In genomic region chr6:7572213-7572943, GRCh38 we compare ENCODE assay signal across 26 cellular contexts. TPM values are rescaled to one million over a fixed set of nuclear protein-coding genes. Genes with fewer than 3 reads are reported as not detected.
A peak's percentile ranks its signal among the peaks of the same experiment; 100 is the strongest.
DNase-seq lines count a peak whose midpoint lies in the region; ATAC-seq, FAIRE-seq and TF ChIP-seq lines count a peak whose summit lies in the region.
"Had no signal": no experiment of that assay in that cellular context is flagged by ENCODE, and none has a peak within 500 bp of the region (broad histone marks: within the 10 kb centered on the region; RNA-seq: fewer than 3 reads in every experiment).

No MANE protein-coding gene starts in this region.

- no peak for TF ChIP-seq EP300 in K562 (IDR thresholded peaks at IDR 0.05; ENCODE audit: low read length)

- no peak for ATAC-seq in K562
- ATAC-seq: GM12878 had no signal

- H2BK120ac ChIP-seq in trophoblast cell (ENCODE audit: insufficient read depth, low read length, poor library complexity) = no peak overlapping the region

- in situ Hi-C loops in K562 (cut with MboI) = no loop called here

- CTCF ChIA-PET in K562 (lab: Yijun Ruan, JAX; ENCODE audit: low intra/inter-chr PET ratio) = no interaction called here

- no peak overlapping the region for H3K4ac ChIP-seq in trophoblast cell (ENCODE audit: low read depth, low read length)

- no peak for TF ChIP-seq POLR2A in K562 (conservative IDR thresholded peaks at IDR 0.05)

- no TSS peak for BruUV-seq in K562 (replicated peaks; lab: Mats Ljungman, UMichigan)

- TF ChIP-seq CTCF in K562 (IDR thresholded peaks at IDR 0.05 in 2 of 3, conservative IDR thresholded peaks at IDR 0.05 in 1 of 3; ENCODE audit: insufficient read depth in 2 of 3, low read depth in 1 of 3, low read length in 3 of 3) = no peak

- peak; percentile 9 for FAIRE-seq in HTR-8/SVneo (lab: Jason Lieb, UNC)
- FAIRE-seq in K562 (lab: Jason Lieb, UNC) = peak; percentile 40
- FAIRE-seq: A204.1, GM12878, GM12892, GM18507 had no signal

- DNase-seq in HTR-8/SVneo (ENCODE audit: insufficient read length, low spot score) (no peak), K562 (ENCODE audit: extremely low read depth in 1 of 4, low spot score in 3 of 4) (no peak), trophoblast cell (peak; percentile 37 to 75), NCI-H2029 (lab: John Stamatoyannopoulos, UW) (no peak)
- no peak for DNase-seq in activated CD4-positive, alpha-beta T cell treated with anti-CD3 and anti-CD28 coated beads, Interleukin-2, amount 50 U/mL, for 48 hours
- DNase-seq: 8988T; ACHN; BE2C; C1 segment of cervical spinal cord; CD4-positive, alpha-beta memory T cell; CD4-positive, CD25-positive, alpha-beta regulatory T cell; CD8-positive, alpha-beta memory T cell; COR-L47; DMS 273 treated with DMSO at 0.1 percent for 48 hours; DMS153; DMS53; DMS79; DND-41; EL; GDM1 had no signal

- no peaks in the 10 kb centered on the region for H3K4me1 ChIP-seq in K562 (replicated peaks in 1 of 2; ENCODE audit: control insufficient read depth in 2 of 2, insufficient read depth in 2 of 2, low read length in 2 of 2)
- H3K4me1 ChIP-seq in trophoblast cell (ENCODE audit: control insufficient read depth in 1 of 2, insufficient read depth in 2 of 2, low read length in 2 of 2) = no peaks in the 10 kb centered on the region
- H3K4me1 ChIP-seq: BE2C, BLaER1 had no signal

- no peak overlapping the region for H2BK5ac ChIP-seq in trophoblast cell (ENCODE audit: low read depth, low read length, poor library complexity)

- under 1% methylated on average over 9 of the region's 9 CpGs for WGBS in K562 (ENCODE audit: insufficient coverage, low coverage, missing lambda C conversion rate)
- WGBS in trophoblast cell (ENCODE audit: extremely low coverage, insufficient coverage, insufficient read length) = no CpG with 5 or more reads among the region's 9 CpGs

- H3K23ac ChIP-seq in trophoblast cell (ENCODE audit: low read length) = no peak overlapping the region

- H3K36me3 ChIP-seq in K562 (ENCODE audit: control insufficient read depth, insufficient read depth, low read length) (no peaks in the 10 kb centered on the region), trophoblast cell (ENCODE audit: control insufficient read depth in 1 of 2, insufficient read depth in 2 of 2, low read length in 2 of 2) (peaks cover 28 to 66% of the 10 kb centered on the region in 2 experiments)
- H3K36me3 ChIP-seq: BE2C, BLaER1 had no signal

- H3K14ac ChIP-seq in trophoblast cell (ENCODE audit: low read length) = no peak overlapping the region

- no peak for TF ChIP-seq RAD21 in K562 (CRISPR knock-in tag; conservative IDR thresholded peaks at IDR 0.05 in 1 of 2, IDR thresholded peaks at IDR 0.05 in 1 of 2)

- H4K20me1 ChIP-seq in K562 (replicated peaks; ENCODE audit: control insufficient read depth, insufficient read depth, low read length) = no peaks in the 10 kb centered on the region
- H4K20me1 ChIP-seq: BLaER1 had no signal

- H2AFZ ChIP-seq in K562 (ENCODE audit: low read depth, low read length) = no peak overlapping the region
- no peak overlapping the region for H2AFZ ChIP-seq in trophoblast cell (ENCODE audit: insufficient read depth, low read length, poor library complexity)

- H3K18ac ChIP-seq in trophoblast cell (ENCODE audit: low read length) = no peak overlapping the region

- POLR2A ChIA-PET in K562 (lab: Yijun Ruan, JAX) = interaction anchor here (0.8 kb wide), 1 partner anchor 24 kb away, joined by 3 read pairs; no protein-coding TSS in a partner anchor

- H3K9me1 ChIP-seq in K562 (ENCODE audit: control insufficient read depth, insufficient read depth, low read length) = no peaks in the 10 kb centered on the region

- H4K12ac ChIP-seq in trophoblast cell (ENCODE audit: low read depth, low read length) = no peak overlapping the region

- no peak overlapping the region for H2AK5ac ChIP-seq in trophoblast cell (ENCODE audit: low read length)

- H3K27me3 ChIP-seq in K562 (ENCODE audit: control insufficient read depth in 2 of 2, insufficient read depth in 2 of 2, low read length in 2 of 2) (peaks cover 45 to 71% of the 10 kb centered on the region in 2 experiments), trophoblast cell (ENCODE audit: insufficient read depth, low read length) (no peaks in the 10 kb centered on the region)
- H3K27me3 ChIP-seq: BLaER1 had no signal

- H3K9ac ChIP-seq in K562 (ENCODE audit: insufficient read depth in 1 of 2, low read depth in 2 of 2, low read length in 2 of 2) (no peak overlapping the region), trophoblast cell (ENCODE audit: low read length) (no peak overlapping the region)
- H3K9ac ChIP-seq: BLaER1 had no signal

- no peaks in the 10 kb centered on the region for H3K9me3 ChIP-seq in K562 (replicated peaks; ENCODE audit: control insufficient read depth, insufficient read depth, low read depth, low read length)
- H3K9me3 ChIP-seq in trophoblast cell (ENCODE audit: insufficient read depth, low read depth, low read length) = no peaks in the 10 kb centered on the region
- H3K9me3 ChIP-seq: BE2C, BLaER1 had no signal

- intact Hi-C loops in K562 (cut with micrococcal nuclease) = no loop called here

- H4K91ac ChIP-seq in trophoblast cell (ENCODE audit: low read depth, low read length) = no peak overlapping the region

- no peak overlapping the region for H2BK12ac ChIP-seq in trophoblast cell (ENCODE audit: low read length)

- H3K27ac ChIP-seq in K562 (ENCODE audit: extremely low read depth, low read depth, low read length) = no peak overlapping the region
- no peak overlapping the region for H3K27ac ChIP-seq in trophoblast cell (ENCODE audit: low read depth, low read length)
- H3K27ac ChIP-seq: BLaER1 had no signal

- H3K4me3 ChIP-seq in K562 (no peak overlapping the region), trophoblast cell (ENCODE audit: low read depth, low read length) (no peak overlapping the region)
- H3K4me3 ChIP-seq: BLaER1, GM12878 had no signal

- H4K8ac ChIP-seq in trophoblast cell (ENCODE audit: low read depth, low read length) = no peak overlapping the region

- no peaks in the 10 kb centered on the region for H3K79me2 ChIP-seq in K562 (ENCODE audit: control insufficient read depth, insufficient read depth, low read length)
- no peaks in the 10 kb centered on the region for H3K79me2 ChIP-seq in trophoblast cell (ENCODE audit: control insufficient read depth, insufficient read depth, low read length, poor library complexity)

- H3K79me1 ChIP-seq in trophoblast cell (ENCODE audit: low read length) = no peaks in the 10 kb centered on the region

- no peak overlapping the region for H3K4me2 ChIP-seq in K562 (ENCODE audit: insufficient read depth, low read length)
- H3K4me2 ChIP-seq in trophoblast cell (ENCODE audit: low read length) = no peak overlapping the region
- H3K4me2 ChIP-seq: BLaER1 had no signal

RNA-seq across cellular contexts. Expression of gene SNRNP48, which starts 17.6 kb away (rescaled TPM):
- 15.6 and 54.4 TPM in 2 replicates for total RNA-seq in K562 (2011; cell fraction: chromatin; rRNA removed; ENCODE audit: low replicate concordance)
- 8.3 and 10.7 TPM in 2 replicates for total RNA-seq in K562 (2011; cell fraction: nucleolus; rRNA removed)
- total RNA-seq in K562 (2011; cell fraction: nucleoplasm; rRNA removed) = 27.1 and 58.2 TPM in 2 replicates
- total RNA-seq in K562 (2014; rRNA removed) = 17.1 and 17.7 TPM in 2 replicates
- total RNA-seq in K562 (2014; rRNA removed; fragmentation: Illumina TruSeq; extraction: Trizol) = 32.9 and 35.7 TPM in 2 replicates
- total RNA-seq in K562 (2015; rRNA removed; fragmentation: Illumina TruSeq; extraction: Trizol) = 26.9 and 31.1 TPM in 2 replicates
- total RNA-seq in K562 (2021) = 18.6 and 21.2 TPM in 2 replicates
- polyA plus RNA-seq in K562 (2011; rRNA removed) = 22.3 and 22.8 TPM in 2 replicates
- polyA plus RNA-seq in K562 (2011; cell fraction: cytosol; rRNA removed) = 3.9 and 11.2 TPM in 2 replicates
- 18.1 TPM in 2 replicates for polyA plus RNA-seq in K562 (2011; cell fraction: nucleus; rRNA removed)
- 18.1 and 19.1 TPM in 2 replicates for polyA plus RNA-seq in K562 (2012)
- polyA plus RNA-seq in K562 (2014; fragmentation: Illumina TruSeq; extraction: Trizol) = 20.6 and 28.1 TPM in 2 replicates
- 1 to 10 TPM; 6.2 to 8.7 TPM for polyA plus RNA-seq in K562 (2014; fragmentation: Nextera tagmentation; extraction: Ambion mirVana)
- 18.6 and 19.2 TPM in 2 replicates for polyA plus RNA-seq in K562 (2014; rRNA removed)
- 22.4 and 26.7 TPM in 2 replicates for polyA minus RNA-seq in K562 (2011; rRNA and poly(A)+ RNA removed)
- polyA minus RNA-seq in K562 (2011; cell fraction: cytosol; rRNA and poly(A)+ RNA removed) = 4.6 and 6.0 TPM in 2 replicates
- 17.8 and 30.8 TPM in 2 replicates for polyA minus RNA-seq in K562 (2011; cell fraction: nucleus; rRNA and poly(A)+ RNA removed)
- polyA plus RNA-seq in trophoblast cell (2013) = 11.8 and 12.3 TPM in 2 replicates

RNA-seq across cellular contexts. Expression of gene DSP, which starts 30.9 kb away (rescaled TPM):
- total RNA-seq in K562 (2011; cell fraction: chromatin; rRNA removed; ENCODE audit: low replicate concordance) = 0.07 and 0.09 TPM in 2 replicates
- total RNA-seq in K562 (2011; cell fraction: nucleolus; rRNA removed) = under 0.01 and 0.13 TPM in 2 replicates
- not detected in 2 replicates for total RNA-seq in K562 (2011; cell fraction: nucleoplasm; rRNA removed)
- under 0.01 and 0.04 TPM in 2 replicates for total RNA-seq in K562 (2014; rRNA removed)
- 0.04 and 0.06 TPM in 2 replicates for total RNA-seq in K562 (2014; rRNA removed; fragmentation: Illumina TruSeq; extraction: Trizol)
- total RNA-seq in K562 (2015; rRNA removed; fragmentation: Illumina TruSeq; extraction: Trizol) = under 0.01 TPM in 1 of 2 replicates, not detected in the other
- 0.24 and 0.27 TPM in 2 replicates for total RNA-seq in K562 (2021)
- polyA plus RNA-seq in K562 (2011; rRNA removed) = 0.03 TPM in 1 of 2 replicates, not detected in the other
- polyA plus RNA-seq in K562 (2011; cell fraction: cytosol; rRNA removed) = 0.01 TPM in 1 of 2 replicates, not detected in the other
- polyA plus RNA-seq in K562 (2011; cell fraction: nucleus; rRNA removed) = 0.01 and 0.04 TPM in 2 replicates
- 0.01 and 0.04 TPM in 2 replicates for polyA plus RNA-seq in K562 (2012)
- 0.03 and 0.04 TPM in 2 replicates for polyA plus RNA-seq in K562 (2014; fragmentation: Illumina TruSeq; extraction: Trizol)
- polyA plus RNA-seq in K562 (2014; fragmentation: Nextera tagmentation; extraction: Ambion mirVana) = under 1 TPM in 1 of 2 experiments, not detected in 1; 0.01 TPM
- polyA plus RNA-seq in K562 (2014; rRNA removed) = 0.01 TPM in 1 of 2 replicates, not detected in the other
- 0.03 and 0.04 TPM in 2 replicates for polyA minus RNA-seq in K562 (2011; rRNA and poly(A)+ RNA removed)
- polyA minus RNA-seq in K562 (2011; cell fraction: cytosol; rRNA and poly(A)+ RNA removed) = 1.4 TPM in 1 of 2 replicates, not detected in the other
- under 0.01 and 0.13 TPM in 2 replicates for polyA minus RNA-seq in K562 (2011; cell fraction: nucleus; rRNA and poly(A)+ RNA removed)
- polyA plus RNA-seq in trophoblast cell (2013) = 170 and 176 TPM in 2 replicates
- total RNA-seq: CD4-positive, alpha-beta memory T cell; CD4-positive, CD25-positive, alpha-beta regulatory T cell had no signal
- polyA plus RNA-seq: CD14-positive monocyte; CD4-positive, alpha-beta memory T cell had no signal

Comparison
In these comparisons a context has a peak if more than half of its experiments do, and no peak if none do; other contexts are left out.
1. DNase-seq: peak in trophoblast cell (2 of 2); none in HTR-8/SVneo (single experiment), K562 (0 of 4), activated CD4-positive, alpha-beta T cell treated with anti-CD3 and anti-CD28 coated beads, Interleukin-2, amount 50 U/mL, for 48 hours (0 of 2) and NCI-H2029 (single experiment).